9 cellular contexts compared by ENCODE assay signal in the genomic region with DNA sequence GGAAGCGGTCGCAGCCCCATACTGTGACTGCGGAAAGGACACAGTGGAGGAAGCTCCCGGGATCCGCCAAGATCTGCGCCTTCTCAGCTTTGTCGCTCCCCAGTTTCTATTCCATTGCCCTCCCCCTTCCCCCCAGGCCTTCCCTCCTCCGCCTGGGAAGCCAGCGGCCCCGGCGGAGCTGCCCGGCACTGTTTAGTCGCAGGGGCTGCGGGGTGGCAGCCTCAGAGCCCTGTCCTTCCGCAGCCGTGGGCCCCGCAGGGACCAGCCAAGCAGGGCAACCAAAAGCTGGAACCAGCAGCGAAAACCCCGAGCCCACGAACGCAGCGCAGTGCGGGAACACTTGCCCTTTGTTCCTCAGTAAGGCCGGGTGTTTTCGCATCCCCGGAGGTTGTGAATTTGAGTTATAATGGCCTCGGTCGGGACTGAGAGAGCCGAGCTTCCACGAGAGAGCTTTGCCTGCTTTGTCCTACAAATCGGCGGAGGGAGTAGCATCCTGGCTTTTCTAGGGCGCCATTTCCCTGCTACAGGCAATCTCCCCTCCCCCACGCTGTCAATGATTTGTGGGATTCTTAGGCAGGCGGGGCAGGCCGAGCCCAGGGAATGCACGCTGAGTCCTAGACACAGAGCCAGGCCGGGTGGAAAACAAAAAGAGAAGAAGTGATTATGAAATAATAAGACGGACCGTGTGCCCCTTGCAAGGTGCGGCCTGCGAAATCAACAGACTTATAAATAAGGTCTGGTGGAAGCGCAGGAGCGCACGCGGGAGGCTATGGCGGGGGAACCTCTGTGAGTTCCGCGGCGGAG. TPM values are rescaled to one million over a fixed set of nuclear protein-coding genes. Genes with fewer than 3 reads are reported as not detected.
DNase-seq lines count a peak whose midpoint lies in the region; ATAC-seq and TF ChIP-seq lines count a peak whose summit lies in the region.
"Had no signal": no experiment of that assay in that cellular context is flagged by ENCODE, and none has a peak within 500 bp of the region (broad histone marks: within the 10 kb centered on the region; RNA-seq: fewer than 3 reads in every experiment).

No MANE protein-coding gene starts in this region.

- H3K36me3 ChIP-seq in prostate gland, result no peaks in the 10 kb centered on the region

- no peaks in the 10 kb centered on the region for H3K9me3 ChIP-seq in prostate gland

- in situ Hi-C loops in astrocyte of the cerebellum (cut with HindIII; ENCODE audit: low sequenced_read_pairs), result no loop called here

- H3K4me3 ChIP-seq in astrocyte of the cerebellum (ENCODE audit: low read depth, low read length) (peak overlapping the region; percentile 64), prostate gland (peak overlapping the region; percentile 41)
- H3K4me3 ChIP-seq: PC-9 had no signal

- intact Hi-C loops in prostate gland (cut with DNase I), result no loop called here

- WGBS in prostate gland, result under 1% methylated on average over 50 of the region's 50 CpGs

- H3K4me1 ChIP-seq in prostate gland (replicated peaks), result peaks cover 7% of the 10 kb centered on the region

- H3K27ac ChIP-seq in prostate gland, result peak overlapping the region; percentile 53 to 66
- H3K27ac ChIP-seq: PC-9 had no signal

- TF ChIP-seq CTCF in astrocyte of the cerebellum (IDR thresholded peaks at IDR 0.05; ENCODE audit: low read depth, low read length, missing control alignments) (no peak), prostate gland (IDR thresholded peaks at IDR 0.05) (no peak)

- ATAC-seq in HG03457 (IDR thresholded peaks at IDR 0.05; ENCODE audit: unreplicated experiment), result no peak
- ATAC-seq in HG03439 (IDR thresholded peaks at IDR 0.05; ENCODE audit: unreplicated experiment), result no peak
- no peak for ATAC-seq in GM21717 (IDR thresholded peaks at IDR 0.05; ENCODE audit: unreplicated experiment)

- DNase-seq in EH (ENCODE audit: low read depth) (peak; percentile 86), NCI-H2107 (lab: John Stamatoyannopoulos, UW) (peak; percentile 66), astrocyte of the cerebellum (ENCODE audit: low read depth) (peak; percentile 42), hypothalamus (lab: John Stamatoyannopoulos, UW) (peak in 48 of 51 donors; percentile 25 to 89 (median 68)), prostate gland (ENCODE audit: low spot score) (peak; percentile 73)

- peaks cover 32% of the 10 kb centered on the region for H3K27me3 ChIP-seq in prostate gland (replicated peaks; ENCODE audit: insufficient read depth)

- no peak for TF ChIP-seq POLR2A in prostate gland (IDR thresholded peaks at IDR 0.05)

RNA-seq across cellular contexts. Expression of gene TUBB2B, which starts 4.0 kb away (rescaled TPM):
- total RNA-seq in prostate gland, result 1 to 10 TPM; 3.9 to 4.5 TPM

RNA-seq across cellular contexts. Expression of gene PSMG4, which starts 27.3 kb away (rescaled TPM):
- total RNA-seq in prostate gland, result 10 to 100 TPM; 20.8 to 30.1 TPM
